10 cellular contexts compared by ENCODE assay signal in genomic region chr10:99984201-99984600, GRCh38. TPM values are rescaled to one million over a fixed set of nuclear protein-coding genes. Genes with fewer than 3 reads are reported as not detected.
DNase-seq lines count a peak whose midpoint lies in the region; ATAC-seq, FAIRE-seq and TF ChIP-seq lines count a peak whose summit lies in the region.
"Had no signal": no experiment of that assay in that cellular context is flagged by ENCODE, and none has a peak within 500 bp of the region (broad histone marks: within the 10 kb centered on the region; RNA-seq: fewer than 3 reads in every experiment).

No MANE protein-coding gene starts in this region.

- H3K9me3 ChIP-seq in IMR-90 (ENCODE audit: control insufficient read depth, insufficient read depth, low read length) (no peaks in the 10 kb centered on the region), endothelial cell of umbilical vein (replicated peaks; ENCODE audit: control insufficient read depth, insufficient read depth, low read length) (no peaks in the 10 kb centered on the region), gastrocnemius medialis (no peaks in the 10 kb centered on the region)

- TF ChIP-seq RAD21 in IMR-90 (IDR thresholded peaks at IDR 0.05; ENCODE audit: low read length) = no peak

- H2AK9ac ChIP-seq in IMR-90 (replicated peaks; ENCODE audit: low read depth, low read length, poor library complexity) = no peak overlapping the region

- WGBS in IMR-90 (ENCODE audit: extremely low coverage in 2 of 2, insufficient read length in 1 of 2), 2 experiments = no CpG with 5 or more reads among the region's 3 CpGs

- peak overlapping the region; percentile 61; the same call in 1 of the 2 replicates for H2BK120ac ChIP-seq in IMR-90 (ENCODE audit: low read depth, low read length)

- intact Hi-C loops in IMR-90 (cut with micrococcal nuclease) = no loop called here
- intact Hi-C loops in endothelial cell of umbilical vein (cut with micrococcal nuclease) = no loop called here
- intact Hi-C loops in gastrocnemius medialis (cut with DNase I; ENCODE audit: low total_unique reads) = no loop called here

- ATAC-seq in IMR-90 (ENCODE audit: low read depth) (peak; percentile 45), gastrocnemius medialis (no peak), HG02938 (IDR thresholded peaks at IDR 0.05; ENCODE audit: unreplicated experiment) (no peak)

- 0 out of 2 replicates have a peak overlapping the region, but pooled peaks have one; percentile 79 for H3K56ac ChIP-seq in IMR-90 (ENCODE audit: extremely low read depth, insufficient read depth, low read length)

- POLR2A ChIA-PET in IMR-90 (lab: Charles Lee; ENCODE audit: unreplicated experiment) = no interaction called here
- POLR2A ChIA-PET in endothelial cell of umbilical vein (lab: Charles Lee) = interaction anchor here (1.0 to 1.4 kb wide), 4 partner anchors 9 to 26 kb away, joined by 3 read pairs; partner anchors contain the start of gene DNMBP

- H3K4me1 ChIP-seq in IMR-90 (ENCODE audit: control insufficient read depth, insufficient read depth, low read length) (peaks cover 20% of the 10 kb centered on the region), endothelial cell of umbilical vein (ENCODE audit: control insufficient read depth, extremely low read depth, insufficient read depth, low read length) (peaks cover 58% of the 10 kb centered on the region), gastrocnemius medialis (peaks cover 38 to 46% of the 10 kb centered on the region in 2 donors)

- peak overlapping the region; percentile 22 to 66; a peak in 2 of 4 replicates for H4K8ac ChIP-seq in IMR-90 (ENCODE audit: low read depth in 2 of 2, low read length in 2 of 2)

- H3K27me3 ChIP-seq in IMR-90 (ENCODE audit: control insufficient read depth, insufficient read depth, low read length) (no peaks in the 10 kb centered on the region), endothelial cell of umbilical vein (ENCODE audit: control insufficient read depth in 2 of 2, insufficient read depth in 2 of 2, low read length in 2 of 2) (no peaks in the 10 kb centered on the region), gastrocnemius medialis (no peaks in the 10 kb centered on the region)

- H2AFZ ChIP-seq in IMR-90 (replicated peaks; ENCODE audit: low read length, poor library complexity) (no peak overlapping the region), endothelial cell of umbilical vein (ENCODE audit: low read depth, low read length) (no peak overlapping the region)

- H4K91ac ChIP-seq in IMR-90 (ENCODE audit: insufficient read depth, low read depth, low read length) = peak overlapping the region; percentile 53; the same call in 1 of the 2 replicates

- peak overlapping the region; percentile 21; the same call in 1 of the 2 replicates for H3K4ac ChIP-seq in IMR-90 (ENCODE audit: low read depth, low read length)

- H3K4me2 ChIP-seq in IMR-90 (ENCODE audit: low read depth, low read length) = peak overlapping the region; percentile 70
- peak overlapping the region; percentile 76 for H3K4me2 ChIP-seq in endothelial cell of umbilical vein (ENCODE audit: insufficient read depth, low read length)

- no peak for TF ChIP-seq POLR2A in IMR-90 (IDR thresholded peaks at IDR 0.05; ENCODE audit: low read depth, low read length)
- no peak for TF ChIP-seq POLR2A in endothelial cell of umbilical vein (IDR thresholded peaks at IDR 0.05; ENCODE audit: low read depth, low read length)
- TF ChIP-seq POLR2A in gastrocnemius medialis (IDR thresholded peaks at IDR 0.05) = no peak

- no peak overlapping the region for H4K5ac ChIP-seq in IMR-90 (ENCODE audit: low read depth, low read length)

- H3K9ac ChIP-seq in IMR-90 (ENCODE audit: low read depth, low read length) = no peak overlapping the region; the same call in 1 of the 2 replicates
- peak overlapping the region; percentile 59 for H3K9ac ChIP-seq in endothelial cell of umbilical vein (replicated peaks; ENCODE audit: extremely low read depth, insufficient read depth, low read length)

- CTCF ChIA-PET in IMR-90 (lab: Yijun Ruan, JAX) = no interaction called here
- CTCF ChIA-PET in endothelial cell of umbilical vein (lab: Charles Lee) = interaction anchor here (0.6 to 3.9 kb wide), 10 partner anchors 11 to 78 kb away, joined by 3 to 23 read pairs (median 6); partner anchors contain the start of gene DNMBP

- H3K27ac ChIP-seq in IMR-90 (ENCODE audit: insufficient read depth, low read length) (peak overlapping the region; percentile 48; the same call in 1 of the 2 replicates), endothelial cell of umbilical vein (ENCODE audit: insufficient read depth, low read depth, low read length) (peak overlapping the region; percentile 82), gastrocnemius medialis (peak overlapping the region; percentile 72 to 81 (median 76))

- no peaks in the 10 kb centered on the region for H4K20me1 ChIP-seq in IMR-90 (ENCODE audit: insufficient read depth, low read length)
- no peaks in the 10 kb centered on the region for H4K20me1 ChIP-seq in endothelial cell of umbilical vein (replicated peaks; ENCODE audit: control insufficient read depth, extremely low read depth, insufficient read depth, low read length)

- peak overlapping the region; percentile 24; the same call in 1 of the 2 replicates for H3K18ac ChIP-seq in IMR-90 (ENCODE audit: low read depth, low read length)

- FAIRE-seq in endothelial cell of umbilical vein (lab: Jason Lieb, UNC) = no peak

- in situ Hi-C loops in GM13977 (cut with MboI; ENCODE audit: low pct_unique_long_range_greater_than_20kb, low sequenced_read_pairs, unreplicated experiment) = no loop called here
- in situ Hi-C loops in IMR-90 (cut with MboI; ENCODE audit: low sequenced_read_pairs) = no loop called here
- in situ Hi-C loops in gastrocnemius medialis (cut with MboI; ENCODE audit: low sequenced_read_pairs in 4 of 4) = no loop called here

- H3K79me2 ChIP-seq in endothelial cell of umbilical vein (ENCODE audit: control insufficient read depth, insufficient read depth, low read length) = peaks cover 92% of the 10 kb centered on the region

- H3K9me1 ChIP-seq in IMR-90 (ENCODE audit: insufficient read depth, low read length) (peaks cover 16% of the 10 kb centered on the region), endothelial cell of umbilical vein (replicated peaks; ENCODE audit: control insufficient read depth, extremely low read depth, insufficient read depth, low read length) (no peaks in the 10 kb centered on the region)

- BruUV-seq in IMR-90 (replicated peaks; lab: Mats Ljungman, UMichigan) (no TSS peak), endothelial cell of umbilical vein (replicated peaks; lab: Mats Ljungman, UMichigan) (no TSS peak)

- dilution Hi-C loops in IMR-90 (cut with HindIII; ENCODE audit: low sequenced_read_pairs, unreplicated experiment) (no loop called here), endothelial cell of umbilical vein (cut with MboI; ENCODE audit: extremely low pct_ligation_motif_present, low sequenced_read_pairs) (no loop called here)

- H2AK5ac ChIP-seq in IMR-90 (ENCODE audit: low read depth, low read length) = no peak overlapping the region

- H3K14ac ChIP-seq in IMR-90 (replicated peaks; ENCODE audit: low read depth, low read length) = no peak overlapping the region

- no peak for TF ChIP-seq CTCF in GM13977 (IDR thresholded peaks at IDR 0.05; ENCODE audit: extremely low read depth, insufficient read depth, missing control alignments)
- TF ChIP-seq CTCF in IMR-90 (conservative IDR thresholded peaks at IDR 0.05; ENCODE audit: low read depth, low read length) = no peak
- no peak for TF ChIP-seq CTCF in endothelial cell of umbilical vein (IDR thresholded peaks at IDR 0.05; ENCODE audit: extremely low read depth in 1 of 2, insufficient read depth in 1 of 2, low read depth in 1 of 2, low read length in 2 of 2)
- TF ChIP-seq CTCF in gastrocnemius medialis (IDR thresholded peaks at IDR 0.05 in 4 of 5, conservative IDR thresholded peaks at IDR 0.05 in 1 of 5) = no peak

- H2BK20ac ChIP-seq in IMR-90 (ENCODE audit: low read depth, low read length) = no peak overlapping the region

- DNase-seq in GM13977 (ENCODE audit: low spot score) = peak; percentile 52
- peak; percentile 68 for DNase-seq in IMR-90
- peak; percentile 55 for DNase-seq in endothelial cell of umbilical vein (ENCODE audit: low read depth, low spot score)
- no peak for DNase-seq in gastrocnemius medialis
- DNase-seq in glomerular visceral epithelial cell (ENCODE audit: extremely low spot score) = no peak
- no peak for DNase-seq in NCI-H526 treated with DMSO at 0.1 percent for 48 hours (lab: John Stamatoyannopoulos, UW)
- no peak for DNase-seq in NCI-H187 treated with DMSO at 0.1 percent for 48 hours (lab: John Stamatoyannopoulos, UW)
- DNase-seq: activated CD8-positive, alpha-beta memory T cell treated with anti-CD3 and anti-CD28 coated beads, Interleukin-2, amount 50 U/mL, for 4 hours; NCI-H2029 had no signal

- H3K4me3 ChIP-seq in IMR-90 (ENCODE audit: insufficient read depth, low read depth, low read length) (no peak overlapping the region), endothelial cell of umbilical vein (replicated peaks in 1 of 3; ENCODE audit: insufficient read depth in 1 of 3, low read depth in 1 of 3, low read length in 3 of 3) (peak overlapping the region in 1 of 3 experiments; percentile 6), gastrocnemius medialis (no peak overlapping the region)

- peaks cover 2% of the 10 kb centered on the region; the same call in 1 of the 2 replicates for H3K36me3 ChIP-seq in IMR-90 (ENCODE audit: control insufficient read depth, insufficient read depth, low read length)
- H3K36me3 ChIP-seq in endothelial cell of umbilical vein (ENCODE audit: control insufficient read depth in 2 of 2, extremely low read depth in 1 of 2, insufficient read depth in 2 of 2, low read length in 2 of 2) = peaks cover 2 to 4% of the 10 kb centered on the region in 2 experiments
- no peaks in the 10 kb centered on the region for H3K36me3 ChIP-seq in gastrocnemius medialis

- peak overlapping the region; percentile 96 for H2BK5ac ChIP-seq in IMR-90 (ENCODE audit: low read depth, low read length, poor library complexity, severe bottlenecking)

- 0 out of 3 replicates have a peak overlapping the region, but pooled peaks have one; percentile 24 for H2BK15ac ChIP-seq in IMR-90 (ENCODE audit: low read depth, low read length)

- peak overlapping the region; percentile 33; the same call in 1 of the 2 replicates for H3K23ac ChIP-seq in IMR-90 (ENCODE audit: low read depth, low read length)

- H3K79me1 ChIP-seq in IMR-90 (ENCODE audit: low read depth in 1 of 2, low read length in 2 of 2) = peaks cover 18 to 76% of the 10 kb centered on the region in 2 experiments

RNA-seq across cellular contexts. Expression of gene DNMBP, which starts 25.5 kb away (rescaled TPM):
- 10.9 and 13.6 TPM in 2 replicates for total RNA-seq in IMR-90 (2012; rRNA removed)
- polyA plus RNA-seq in IMR-90 (2012; rRNA removed) = 13.6 and 14.3 TPM in 2 replicates
- 6.4 and 7.7 TPM in 2 replicates for polyA plus RNA-seq in IMR-90 (2012; cell fraction: cytosol; rRNA removed)
- polyA plus RNA-seq in IMR-90 (2012; cell fraction: nucleus; rRNA removed; ENCODE audit: low replicate concordance) = 22.1 and 44.3 TPM in 2 replicates
- 53.4 and 56.1 TPM in 2 replicates for total RNA-seq in endothelial cell of umbilical vein
- polyA plus RNA-seq in endothelial cell of umbilical vein = 28.0 and 32.0 TPM in 2 replicates
- 38.1 and 46.2 TPM in 2 replicates for polyA plus RNA-seq in endothelial cell of umbilical vein (2011; cell fraction: cytosol; rRNA removed)
- 99.9 and 110 TPM in 2 replicates for polyA plus RNA-seq in endothelial cell of umbilical vein (2011; cell fraction: nucleus; rRNA removed)
- 32.2 and 38.9 TPM in 2 replicates for polyA plus RNA-seq in endothelial cell of umbilical vein (2012)
- 45.9 and 49.5 TPM in 2 replicates for polyA minus RNA-seq in endothelial cell of umbilical vein
- 5.4 TPM for polyA minus RNA-seq in endothelial cell of umbilical vein (2011; cell fraction: cytosol; rRNA and poly(A)+ RNA removed)
- 72.5 and 97.0 TPM in 2 replicates for polyA minus RNA-seq in endothelial cell of umbilical vein (2011; cell fraction: nucleus; rRNA and poly(A)+ RNA removed)
- 10 to 100 TPM in 3 of 4 donors, 1 to 10 TPM in 1; 9.5 to 22.5 (median 15.0) TPM for total RNA-seq in gastrocnemius medialis

Comparison
In these comparisons a context has a peak if more than half of its experiments do, and no peak if none do; other contexts are left out.
1. DNase-seq: peak in GM13977 (single experiment), IMR-90 (single experiment) and endothelial cell of umbilical vein (single experiment); none in gastrocnemius medialis (0 of 2), glomerular visceral epithelial cell (single experiment), NCI-H526 treated with DMSO at 0.1 percent for 48 hours (single experiment) and NCI-H187 treated with DMSO at 0.1 percent for 48 hours (single experiment).
2. Peak in every context shown above with its lines, with median percentiles within 50 percentile points of each other: H3K27ac ChIP-seq.